Comparison of ENCODE assay signal across 2 cellular contexts in genomic region chr14:54703082-54703481, GRCh38.
TF ChIP-seq lines count a peak whose summit lies in the region.

No MANE protein-coding gene starts in this region.

TF ChIP-seq in H1, 55 proteins besides CTCF, POLR2A, EP300 and RAD21:
- no peak for TF ChIP-seq SIN3A (conservative IDR thresholded peaks at IDR 0.05 in 1 of 2, IDR thresholded peaks at IDR 0.05 in 1 of 2; ENCODE audit: low read depth in 1 of 2, low read length in 2 of 2)

TF ChIP-seq in GM23338, 12 proteins besides CTCF, POLR2A, EP300 and RAD21:
- TF ChIP-seq STAT1 (IDR thresholded peaks at IDR 0.05; ENCODE audit: unreplicated experiment) (no peak), ZNF331 (CRISPR knock-in tag; IDR thresholded peaks at IDR 0.05; ENCODE audit: low read depth) (no peak), NANOG (IDR thresholded peaks at IDR 0.05; ENCODE audit: borderline replicate concordance) (no peak), JUNB (IDR thresholded peaks at IDR 0.05; ENCODE audit: unreplicated experiment) (no peak), POLR2AphosphoS5 (IDR thresholded peaks at IDR 0.05; ENCODE audit: low read depth) (no peak), ETS1 (IDR thresholded peaks at IDR 0.05) (no peak), REST (IDR thresholded peaks at IDR 0.05; ENCODE audit: unreplicated experiment) (no peak), ZNF114 (CRISPR knock-in tag; IDR thresholded peaks at IDR 0.05) (no peak)
